ENCODE assay signal across 10 cellular contexts in genomic region chr3:186220886-186221285, GRCh38.
DNase-seq lines count a peak whose midpoint lies in the region; ATAC-seq, FAIRE-seq and TF ChIP-seq lines count a peak whose summit lies in the region.
"Had no signal": no experiment of that assay in that cellular context is flagged by ENCODE, and none has a peak within 500 bp of the region (broad histone marks: within the 10 kb centered on the region; RNA-seq: fewer than 3 reads in every experiment).

No MANE protein-coding gene starts in this region.

- H2AFZ ChIP-seq in GM23248 (no peak overlapping the region), GM12878 (ENCODE audit: control insufficient read depth, low read depth, low read length) (no peak overlapping the region), parathyroid adenoma (peak overlapping the region; percentile 76)

- H3K4me1 Mint-ChIP-seq in activated naive CD8-positive, alpha-beta T cell treated with anti-CD3 and anti-CD28 coated beads, Interleukin-2, amount 50 U/mL, for 24 hours = peaks cover 16% of the 10 kb centered on the region
- peaks cover 16% of the 10 kb centered on the region for H3K4me1 Mint-ChIP-seq in activated CD4-positive, alpha-beta memory T cell treated with anti-CD3 and anti-CD28 coated beads, Interleukin-2, amount 10 ng/mL, durations not matched to agents 7 days and 5 days

- no peak for TF ChIP-seq CTCF in GM12878 (IDR thresholded peaks at IDR 0.05 in 2 of 3, conservative IDR thresholded peaks at IDR 0.05 in 1 of 3; ENCODE audit: control insufficient read depth in 2 of 3, extremely low read depth in 1 of 3, insufficient read depth in 1 of 3, low read depth in 3 of 3, low read length in 3 of 3)
- TF ChIP-seq CTCF in heart left ventricle (IDR thresholded peaks at IDR 0.05) = peak in 3 of 12 donors; percentile 23 to 36 (median 30)
- TF ChIP-seq CTCF in parathyroid adenoma (IDR thresholded peaks at IDR 0.05) = peak; percentile 38

- H3K4me3 Mint-ChIP-seq in activated naive CD8-positive, alpha-beta T cell treated with anti-CD3 and anti-CD28 coated beads, Interleukin-2, amount 50 U/mL, for 24 hours = no peak overlapping the region
- H3K4me3 Mint-ChIP-seq in activated CD4-positive, alpha-beta memory T cell treated with anti-CD3 and anti-CD28 coated beads, Interleukin-2, amount 10 ng/mL, durations not matched to agents 7 days and 5 days = no peak overlapping the region
- H3K4me3 Mint-ChIP-seq: CD8-positive, alpha-beta T cell had no signal

- H3K9me3 ChIP-seq in GM23248 (ENCODE audit: low read depth) = no peaks in the 10 kb centered on the region
- H3K9me3 ChIP-seq in GM12878 (replicated peaks; ENCODE audit: control insufficient read depth, insufficient read depth, low read length) = no peaks in the 10 kb centered on the region
- no peaks in the 10 kb centered on the region for H3K9me3 ChIP-seq in heart left ventricle
- H3K9me3 ChIP-seq in parathyroid adenoma (ENCODE audit: control insufficient read depth, low read length) = no peaks in the 10 kb centered on the region
- H3K9me3 ChIP-seq: Peyer's patch had no signal

- RAD21 ChIA-PET in GM12878 (lab: Charles Lee; ENCODE audit: unreplicated experiment) = interaction anchor here (0.9 kb wide), 1 partner anchor 17 kb away, joined by 3 read pairs; no protein-coding TSS in a partner anchor

- no peaks in the 10 kb centered on the region for H3K9me3 Mint-ChIP-seq in activated naive CD8-positive, alpha-beta T cell treated with anti-CD3 and anti-CD28 coated beads, Interleukin-2, amount 50 U/mL, for 24 hours
- H3K9me3 Mint-ChIP-seq in activated CD4-positive, alpha-beta memory T cell treated with anti-CD3 and anti-CD28 coated beads, Interleukin-2, amount 10 ng/mL, durations not matched to agents 7 days and 5 days = no peaks in the 10 kb centered on the region
- H3K9me3 Mint-ChIP-seq: CD8-positive, alpha-beta T cell had no signal

- H3K27me3 Mint-ChIP-seq in activated naive CD8-positive, alpha-beta T cell treated with anti-CD3 and anti-CD28 coated beads, Interleukin-2, amount 50 U/mL, for 24 hours = peaks cover 12% of the 10 kb centered on the region
- peaks cover 27% of the 10 kb centered on the region for H3K27me3 Mint-ChIP-seq in activated CD4-positive, alpha-beta memory T cell treated with anti-CD3 and anti-CD28 coated beads, Interleukin-2, amount 10 ng/mL, durations not matched to agents 7 days and 5 days

- H3K9ac ChIP-seq in GM23248 = no peak overlapping the region
- H3K9ac ChIP-seq in GM12878 (ENCODE audit: control insufficient read depth, insufficient read depth, low read length) = no peak overlapping the region
- no peak overlapping the region for H3K9ac ChIP-seq in parathyroid adenoma

- no peak overlapping the region for H3K27ac Mint-ChIP-seq in activated naive CD8-positive, alpha-beta T cell treated with anti-CD3 and anti-CD28 coated beads, Interleukin-2, amount 50 U/mL, for 24 hours
- no peak overlapping the region for H3K27ac Mint-ChIP-seq in activated CD4-positive, alpha-beta memory T cell treated with anti-CD3 and anti-CD28 coated beads, Interleukin-2, amount 10 ng/mL, durations not matched to agents 7 days and 5 days
- H3K27ac Mint-ChIP-seq: CD8-positive, alpha-beta T cell had no signal

- in situ Hi-C loops in GM23248 (cut with MboI) = no loop called here
- in situ Hi-C loops in GM12878 (cut with MboI) = no loop called here

- no peaks in the 10 kb centered on the region for H4K20me1 ChIP-seq in GM23248 (ENCODE audit: insufficient read depth)
- H4K20me1 ChIP-seq in GM12878 (ENCODE audit: control insufficient read depth, insufficient read depth) = no peaks in the 10 kb centered on the region

- H3K27me3 ChIP-seq in GM23248 (replicated peaks; ENCODE audit: insufficient read depth) = peaks cover 35% of the 10 kb centered on the region
- no peaks in the 10 kb centered on the region; a peak in 2 of 4 replicates for H3K27me3 ChIP-seq in GM12878 (replicated peaks in 1 of 2; ENCODE audit: control insufficient read depth in 2 of 2, insufficient read depth in 2 of 2, low read length in 1 of 2)
- H3K27me3 ChIP-seq in heart left ventricle = no peaks in the 10 kb centered on the region
- H3K27me3 ChIP-seq in parathyroid adenoma (ENCODE audit: control insufficient read depth, insufficient read depth, low read length) = no peaks in the 10 kb centered on the region
- H3K27me3 ChIP-seq: Peyer's patch had no signal

- ATAC-seq in GM12878 = no peak
- peak; percentile 29 to 59 (median 42) for ATAC-seq in heart left ventricle
- no peak for ATAC-seq in activated naive CD8-positive, alpha-beta T cell treated with anti-CD3 and anti-CD28 coated beads, Interleukin-2, amount 50 U/mL, for 24 hours
- ATAC-seq: CD8-positive, alpha-beta T cell had no signal

- H3K4me1 ChIP-seq in GM23248 (ENCODE audit: insufficient read depth) (no peaks in the 10 kb centered on the region), GM12878 (ENCODE audit: control insufficient read depth, insufficient read depth, low read length) (peaks cover 34% of the 10 kb centered on the region), heart left ventricle (peaks cover 0 to 47% (median 19%) of the 10 kb centered on the region in 12 donors), parathyroid adenoma (peaks cover 9% of the 10 kb centered on the region)
- H3K4me1 ChIP-seq: Peyer's patch had no signal

- no peak overlapping the region for H3K4me3 ChIP-seq in GM23248
- H3K4me3 ChIP-seq in GM12878 = no peak overlapping the region
- H3K4me3 ChIP-seq in heart left ventricle = no peak overlapping the region
- peak overlapping the region; percentile 9 for H3K4me3 ChIP-seq in parathyroid adenoma (ENCODE audit: low read depth, low read length)
- H3K4me3 ChIP-seq: Peyer's patch had no signal

- H3K36me3 ChIP-seq in GM23248 (ENCODE audit: low read depth) (no peaks in the 10 kb centered on the region), GM12878 (ENCODE audit: control insufficient read depth in 2 of 2, insufficient read depth in 2 of 2, low read length in 1 of 2) (no peaks in the 10 kb centered on the region), heart left ventricle (no peaks in the 10 kb centered on the region), parathyroid adenoma (ENCODE audit: control insufficient read depth, insufficient read depth, low read length) (no peaks in the 10 kb centered on the region)
- H3K36me3 ChIP-seq: Peyer's patch had no signal

- no peak overlapping the region for H3K27ac ChIP-seq in GM23248
- H3K27ac ChIP-seq in GM12878 (ENCODE audit: control insufficient read depth, insufficient read depth) = no peak overlapping the region
- H3K27ac ChIP-seq in heart left ventricle = peak overlapping the region in 6 of 12 donors; percentile 33 to 67 (median 60)
- H3K27ac ChIP-seq in parathyroid adenoma = peak overlapping the region; percentile 13
- H3K27ac ChIP-seq: Peyer's patch had no signal

- FAIRE-seq in GM12878 (lab: Jason Lieb, UNC) = no peak

- no peaks in the 10 kb centered on the region for H3K9me2 ChIP-seq in GM23248 (ENCODE audit: insufficient read depth)

- TF ChIP-seq RAD21 in GM12878 (IDR thresholded peaks at IDR 0.05; ENCODE audit: insufficient read depth, low read depth, low read length) = 0 out of 2 replicates have a peak, but pooled peaks have one; percentile 10

- DNase-seq in GM23248 (peak; percentile 8), GM12878 (ENCODE audit: low read depth, low spot score) (no peak), heart left ventricle (peak in 1 of 5 donors; percentile 40), NCI-H187 (lab: John Stamatoyannopoulos, UW) (no peak), DMS79 (lab: John Stamatoyannopoulos, UW) (no peak)
- no peak for DNase-seq in activated naive CD8-positive, alpha-beta T cell treated with anti-CD3 and anti-CD28 coated beads, Interleukin-2, amount 50 U/mL, for 24 hours
- DNase-seq in activated CD4-positive, alpha-beta memory T cell treated with anti-CD3 and anti-CD28 coated beads, Interleukin-2, amount 10 ng/mL, durations not matched to agents 7 days and 5 days = no peak
- DNase-seq: CD8-positive, alpha-beta T cell; Peyer's patch had no signal

- H3K4me2 ChIP-seq in GM23248 (ENCODE audit: unreplicated experiment) = no peak overlapping the region
- no peak overlapping the region for H3K4me2 ChIP-seq in GM12878 (ENCODE audit: control insufficient read depth, insufficient read depth)
- H3K4me2 ChIP-seq in parathyroid adenoma (ENCODE audit: low read length) = peak overlapping the region; percentile 49

- H3K36me3 Mint-ChIP-seq in activated naive CD8-positive, alpha-beta T cell treated with anti-CD3 and anti-CD28 coated beads, Interleukin-2, amount 50 U/mL, for 24 hours (ENCODE audit: low read depth) = no peaks in the 10 kb centered on the region
- no peaks in the 10 kb centered on the region for H3K36me3 Mint-ChIP-seq in activated CD4-positive, alpha-beta memory T cell treated with anti-CD3 and anti-CD28 coated beads, Interleukin-2, amount 10 ng/mL, durations not matched to agents 7 days and 5 days (ENCODE audit: low read depth)
- H3K36me3 Mint-ChIP-seq: CD8-positive, alpha-beta T cell had no signal

- H3K79me2 ChIP-seq in GM23248 (ENCODE audit: insufficient read depth) = no peaks in the 10 kb centered on the region
- H3K79me2 ChIP-seq in GM12878 (ENCODE audit: control insufficient read depth, insufficient read depth, low read length) = no peaks in the 10 kb centered on the region
- no peaks in the 10 kb centered on the region for H3K79me2 ChIP-seq in parathyroid adenoma

- no peaks in the 10 kb centered on the region for H3F3A ChIP-seq in GM23248 (ENCODE audit: insufficient read depth)

- CTCF ChIA-PET in GM12878 (lab: Yijun Ruan, JAX) = interaction anchor here (0.7 to 2.2 kb wide), 8 partner anchors 17 to 242 kb away, joined by 3 to 7 read pairs (median 4); no protein-coding TSS in a partner anchor
- CTCF ChIA-PET in activated CD4-positive, alpha-beta memory T cell treated with anti-CD3 and anti-CD28 coated beads, Interleukin-2, amount 10 ng/mL, durations not matched to agents 7 days and 5 days (lab: Charles Lee) = no interaction called here

- SMC1A ChIA-PET in GM12878 (lab: Charles Lee; ENCODE audit: uncharacterized antibody, unreplicated experiment) = interaction anchor here (0.6 to 1.9 kb wide), 5 partner anchors 10 to 319 kb away, joined by 3 to 7 read pairs (median 4); no protein-coding TSS in a partner anchor

- no peak for TF ChIP-seq EP300 in GM12878 (IDR thresholded peaks at IDR 0.05; ENCODE audit: borderline replicate concordance in 1 of 2, control insufficient read depth in 1 of 2, low read depth in 2 of 2, low read length in 2 of 2)

- POLR2A ChIA-PET in GM12878 (lab: Charles Lee) = interaction anchor here (1.0 kb wide), 1 partner anchor 12 kb away, joined by 3 read pairs; no protein-coding TSS in a partner anchor
- POLR2A ChIA-PET in activated CD4-positive, alpha-beta memory T cell treated with anti-CD3 and anti-CD28 coated beads, Interleukin-2, amount 10 ng/mL, durations not matched to agents 7 days and 5 days (lab: Charles Lee) = no interaction called here

- 34 to 48% methylated on average over 8 of the region's 8 CpGs for WGBS in GM23248 (ENCODE audit: low coverage in 1 of 2, low lambda C conversion rate in 2 of 2, missing lambda C conversion rate in 2 of 2), 2 experiments
- 79% methylated on average over 8 of the region's 8 CpGs for WGBS in GM12878 (ENCODE audit: insufficient coverage, insufficient replicate concordance, low lambda C conversion rate, missing lambda C conversion rate)
- 48 to 65% (median 56%) methylated on average over 8 of the region's 8 CpGs for WGBS in heart left ventricle, 4 donors

- TF ChIP-seq POLR2A in GM12878 (IDR thresholded peaks at IDR 0.05; ENCODE audit: low read depth, low read length) (no peak), heart left ventricle (IDR thresholded peaks at IDR 0.05) (no peak)

- intact Hi-C loops in GM12878 (cut with micrococcal nuclease; ENCODE audit: unreplicated experiment) = no loop called here
- intact Hi-C loops in heart left ventricle (cut with DNase I) = no loop called here

- no TSS peak for BruUV-seq in GM12878 (replicated peaks; lab: Mats Ljungman, UMichigan)

Comparison
In these comparisons a context has a peak if more than half of its experiments do, and no peak if none do; other contexts are left out.
1. ATAC-seq: peak in heart left ventricle (4 of 4); none in GM12878 (single experiment) and activated naive CD8-positive, alpha-beta T cell treated with anti-CD3 and anti-CD28 coated beads, Interleukin-2, amount 50 U/mL, for 24 hours (single experiment).